ENCODE assay signal across 11 cellular contexts in the genomic region with DNA sequence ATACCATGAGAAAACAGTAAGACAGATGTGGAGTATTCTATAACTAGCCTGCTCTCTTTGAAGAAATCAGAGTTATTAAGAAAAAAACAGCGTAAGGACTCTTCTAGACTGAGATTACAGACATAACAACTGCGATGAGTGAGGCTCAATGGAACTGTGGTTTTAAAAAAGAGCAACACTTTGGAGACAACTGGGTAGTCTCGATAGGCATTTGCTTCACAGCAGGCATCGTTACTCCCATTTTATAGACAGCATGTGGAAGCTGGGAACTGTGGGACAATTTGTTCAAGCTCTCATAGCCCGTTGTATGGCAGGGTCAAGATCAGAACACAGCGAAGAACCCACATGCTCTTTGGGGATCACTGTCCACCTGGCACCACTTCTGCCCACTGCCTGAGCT. TPM values are rescaled to one million over a fixed set of nuclear protein-coding genes. Genes with fewer than 3 reads are reported as not detected.
DNase-seq lines count a peak whose midpoint lies in the region; ATAC-seq, FAIRE-seq and TF ChIP-seq lines count a peak whose summit lies in the region.
"Had no signal": no experiment of that assay in that cellular context is flagged by ENCODE, and none has a peak within 500 bp of the region (broad histone marks: within the 10 kb centered on the region; RNA-seq: fewer than 3 reads in every experiment).

No MANE protein-coding gene starts in this region.

- no peaks in the 10 kb centered on the region for H3F3A ChIP-seq in smooth muscle cell (ENCODE audit: low read depth)

- peaks cover 34 to 69% (median 52%) of the 10 kb centered on the region in 11 experiments for H3K36me3 ChIP-seq in BLaER1 treated with 17β-estradiol and CSF1 and Interleukin-3, amounts not matched to agents 10 nM and 100 nM
- H3K36me3 ChIP-seq in HEK293 (ENCODE audit: control insufficient read depth in 2 of 2, insufficient read depth in 1 of 2, low read length in 2 of 2), result peaks cover 10 to 31% of the 10 kb centered on the region in 2 experiments; a peak in 2 of 3 replicates
- peaks cover 8% of the 10 kb centered on the region for H3K36me3 ChIP-seq in astrocyte (ENCODE audit: insufficient read depth, low read length)
- H3K36me3 ChIP-seq in smooth muscle cell (ENCODE audit: low read depth), result no peaks in the 10 kb centered on the region

- WGBS in smooth muscle cell (ENCODE audit: low lambda C conversion rate), result 77% methylated on average over 6 of the region's 6 CpGs

- POLR2A ChIA-PET in HEK293 (lab: Yijun Ruan, JAX), result no interaction called here

- peaks cover 85 to 92% (median 89%) of the 10 kb centered on the region in 11 experiments for H4K20me1 ChIP-seq in BLaER1 treated with 17β-estradiol and CSF1 and Interleukin-3, amounts not matched to agents 10 nM and 100 nM
- H4K20me1 ChIP-seq in astrocyte (ENCODE audit: insufficient read depth, low read length) (peaks cover 89% of the 10 kb centered on the region), smooth muscle cell (ENCODE audit: low read depth) (peaks cover 89% of the 10 kb centered on the region)

- CTCF ChIA-PET in HEK293 (lab: Yijun Ruan, JAX), result interaction anchor here (1.0 kb wide), 1 partner anchor 49 kb away, joined by 3 read pairs; no protein-coding TSS in a partner anchor

- H2AFZ ChIP-seq in astrocyte (ENCODE audit: low read depth, low read length), result no peak overlapping the region
- H2AFZ ChIP-seq in smooth muscle cell (ENCODE audit: low read depth), result no peak overlapping the region

- H3K27ac ChIP-seq in BLaER1 treated with 17β-estradiol and CSF1 and Interleukin-3, amounts not matched to agents 10 nM and 100 nM, result peak overlapping the region in 6 of 11 experiments; percentile 20 to 91 (median 68); a peak in 9 of 22 replicates
- H3K27ac ChIP-seq in HEK293 (ENCODE audit: extremely low read depth, low read depth, low read length) (no peak overlapping the region), astrocyte (ENCODE audit: low read depth, low read length) (no peak overlapping the region), smooth muscle cell (ENCODE audit: low read depth) (no peak overlapping the region)

- H3K27me3 Mint-ChIP-seq in astrocyte (ENCODE audit: low read depth, unreplicated experiment) (no peaks in the 10 kb centered on the region), neural crest cell (ENCODE audit: low read depth) (peaks cover 7% of the 10 kb centered on the region)

- H3K36me3 Mint-ChIP-seq in astrocyte (ENCODE audit: low read depth, unreplicated experiment), result peaks cover 2% of the 10 kb centered on the region
- H3K36me3 Mint-ChIP-seq in neural crest cell (ENCODE audit: low read depth), result no peaks in the 10 kb centered on the region

- H3K4me1 Mint-ChIP-seq in astrocyte (ENCODE audit: low read depth, unreplicated experiment), result peaks cover 42% of the 10 kb centered on the region
- H3K4me1 Mint-ChIP-seq in neural crest cell, result peaks cover 43% of the 10 kb centered on the region

- no peak for DNase-seq in astrocyte (ENCODE audit: low read depth)
- no peak for DNase-seq in neural crest cell (ENCODE audit: low read depth, low spot score)
- no peak for DNase-seq in smooth muscle cell (lab: John Stamatoyannopoulos, UW; ENCODE audit: unreplicated experiment)
- no peak for DNase-seq in urothelium cell line (ENCODE audit: low spot score)
- DNase-seq: NCI-H1436, NCI-H748 treated with DMSO at 0.1 percent for 48 hours had no signal

- no peaks in the 10 kb centered on the region for H3K27me3 ChIP-seq in BLaER1 treated with 17β-estradiol and CSF1 and Interleukin-3, amounts not matched to agents 10 nM and 100 nM
- no peaks in the 10 kb centered on the region for H3K27me3 ChIP-seq in astrocyte (ENCODE audit: insufficient read depth, low read length)
- H3K27me3 ChIP-seq in smooth muscle cell (ENCODE audit: low read depth), result no peaks in the 10 kb centered on the region

- peak overlapping the region; percentile 77 to 99 (median 96) for H3K4me2 ChIP-seq in BLaER1 treated with 17β-estradiol and CSF1 and Interleukin-3, amounts not matched to agents 10 nM and 100 nM
- H3K4me2 ChIP-seq in astrocyte (ENCODE audit: low read length) (peak overlapping the region; percentile 2), smooth muscle cell (no peak overlapping the region)

- H3K79me2 ChIP-seq in astrocyte (ENCODE audit: insufficient read depth, low read length) (peaks cover 97% of the 10 kb centered on the region), smooth muscle cell (ENCODE audit: low read depth) (peaks cover 96% of the 10 kb centered on the region)

- no peaks in the 10 kb centered on the region for H3K9me3 ChIP-seq in BLaER1 treated with 17β-estradiol and CSF1 and Interleukin-3, amounts not matched to agents 10 nM and 100 nM (replicated peaks in 1 of 11)
- no peaks in the 10 kb centered on the region for H3K9me3 ChIP-seq in HEK293 (ENCODE audit: control insufficient read depth, insufficient read depth, low read depth, low read length)
- H3K9me3 ChIP-seq in astrocyte (ENCODE audit: insufficient read depth, low read depth, low read length), result no peaks in the 10 kb centered on the region
- no peaks in the 10 kb centered on the region for H3K9me3 ChIP-seq in smooth muscle cell (replicated peaks; ENCODE audit: low read depth)

- H3K27ac Mint-ChIP-seq in astrocyte (ENCODE audit: unreplicated experiment) (no peak overlapping the region), neural crest cell (ENCODE audit: unreplicated experiment) (peak overlapping the region; percentile 44)

- no peak for FAIRE-seq in astrocyte (lab: Jason Lieb, UNC)
- no peak for FAIRE-seq in urothelium cell line (lab: Jason Lieb, UNC)

- H3K9me3 Mint-ChIP-seq in astrocyte (ENCODE audit: unreplicated experiment), result no peaks in the 10 kb centered on the region
- H3K9me3 Mint-ChIP-seq in neural crest cell, result no peaks in the 10 kb centered on the region

- peaks cover 50 to 85% (median 66%) of the 10 kb centered on the region in 10 experiments for H3K4me1 ChIP-seq in BLaER1 treated with 17β-estradiol and CSF1 and Interleukin-3, amounts not matched to agents 10 nM and 100 nM
- H3K4me1 ChIP-seq in HEK293 (ENCODE audit: control insufficient read depth, insufficient read depth, low read length) (peaks cover 42% of the 10 kb centered on the region), astrocyte (ENCODE audit: insufficient read depth, low read length) (peaks cover 26% of the 10 kb centered on the region), smooth muscle cell (ENCODE audit: low read depth) (peaks cover 10% of the 10 kb centered on the region)

- ATAC-seq in HG02798 (IDR thresholded peaks at IDR 0.05; ENCODE audit: poor library complexity, unreplicated experiment) (no peak), HG02571 (IDR thresholded peaks at IDR 0.05; ENCODE audit: unreplicated experiment) (no peak)
- ATAC-seq: SK-N-SH treated with all-trans-retinoic acid at 6 μM for 48 hours had no signal

- no peak for TF ChIP-seq CTCF in HEK293 (tag by site-specific recombination; IDR thresholded peaks at IDR 0.05)
- no peak for TF ChIP-seq CTCF in astrocyte (IDR thresholded peaks at IDR 0.05; ENCODE audit: insufficient read depth, low read depth, low read length)
- TF ChIP-seq CTCF in neural crest cell (conservative IDR thresholded peaks at IDR 0.05), result no peak
- TF ChIP-seq CTCF in smooth muscle cell (IDR thresholded peaks at IDR 0.05; ENCODE audit: borderline replicate concordance, insufficient read depth, poor library complexity, severe bottlenecking), result no peak

- H3K4me3 ChIP-seq in BLaER1 treated with 17β-estradiol and CSF1 and Interleukin-3, amounts not matched to agents 10 nM and 100 nM, result no peak overlapping the region
- H3K4me3 ChIP-seq in HEK293 (ENCODE audit: low read depth, low read length), result no peak overlapping the region
- no peak overlapping the region for H3K4me3 ChIP-seq in astrocyte (ENCODE audit: insufficient read depth, low read depth, low read length)
- no peak overlapping the region for H3K4me3 ChIP-seq in smooth muscle cell

- peak overlapping the region in 2 of 11 experiments; percentile 4 to 65; a peak in 1 of 22 replicates for H3K9ac ChIP-seq in BLaER1 treated with 17β-estradiol and CSF1 and Interleukin-3, amounts not matched to agents 10 nM and 100 nM
- H3K9ac ChIP-seq in astrocyte (ENCODE audit: low read length), result no peak overlapping the region
- H3K9ac ChIP-seq in smooth muscle cell (ENCODE audit: low read depth), result no peak overlapping the region

- peak overlapping the region; percentile 47 for H3K4me3 Mint-ChIP-seq in astrocyte (ENCODE audit: unreplicated experiment)
- H3K4me3 Mint-ChIP-seq in neural crest cell, result peak overlapping the region; percentile 58

TF ChIP-seq in HEK293, 187 proteins besides CTCF, POLR2A, EP300 and RAD21:
- TF ChIP-seq FEZF1 (tag by site-specific recombination; IDR thresholded peaks at IDR 0.05), result peak; percentile 71
- TF ChIP-seq, protein P1, sequence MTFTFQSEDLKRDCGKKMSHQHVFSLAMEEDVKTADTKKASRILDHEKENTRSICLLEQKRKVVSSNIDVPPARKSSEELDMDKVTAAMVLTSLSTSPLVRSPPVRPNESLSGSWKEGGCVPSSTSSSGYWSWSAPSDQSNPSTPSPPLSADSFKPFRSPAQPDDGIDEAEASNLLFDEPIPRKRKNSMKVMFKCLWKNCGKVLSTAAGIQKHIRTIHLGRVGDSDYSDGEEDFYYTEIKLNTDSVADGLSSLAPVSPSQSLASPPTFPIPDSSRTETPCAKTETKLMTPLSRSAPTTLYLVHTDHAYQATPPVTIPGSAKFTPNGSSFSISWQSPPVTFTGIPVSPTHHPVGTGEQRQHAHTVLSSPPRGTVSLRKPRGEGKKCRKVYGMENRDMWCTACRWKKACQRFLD (tag by site-specific recombination; IDR thresholded peaks at IDR 0.05), result no peak

RNA-seq across cellular contexts. Expression of a gene that starts 4.6 kb away (rescaled TPM):
- total RNA-seq in astrocyte, result 360 and 379 TPM in 2 replicates
- 176 and 185 TPM in 2 replicates for total RNA-seq in neural crest cell
- 137 and 184 TPM in 2 replicates for total RNA-seq in smooth muscle cell
- 150 and 163 TPM in 2 replicates for polyA plus RNA-seq in smooth muscle cell

RNA-seq across cellular contexts. Expression of a gene that starts 59.3 kb away (rescaled TPM):
- total RNA-seq in astrocyte (4.6 and 4.8 TPM in 2 replicates), neural crest cell (1.6 and 2.4 TPM in 2 replicates), smooth muscle cell (2.9 and 3.6 TPM in 2 replicates)
- 2.6 and 4.7 TPM in 2 replicates for polyA plus RNA-seq in smooth muscle cell

Comparison
In these comparisons a context has a peak if more than half of its experiments do, and no peak if none do; other contexts are left out.
1. H3K27ac ChIP-seq: peak in BLaER1 treated with 17β-estradiol and CSF1 and Interleukin-3, amounts not matched to agents 10 nM and 100 nM (6 of 11); none in HEK293 (single experiment), astrocyte (single experiment) and smooth muscle cell (single experiment).